1 cellular context compared by ENCODE assay signal in the genomic region with DNA sequence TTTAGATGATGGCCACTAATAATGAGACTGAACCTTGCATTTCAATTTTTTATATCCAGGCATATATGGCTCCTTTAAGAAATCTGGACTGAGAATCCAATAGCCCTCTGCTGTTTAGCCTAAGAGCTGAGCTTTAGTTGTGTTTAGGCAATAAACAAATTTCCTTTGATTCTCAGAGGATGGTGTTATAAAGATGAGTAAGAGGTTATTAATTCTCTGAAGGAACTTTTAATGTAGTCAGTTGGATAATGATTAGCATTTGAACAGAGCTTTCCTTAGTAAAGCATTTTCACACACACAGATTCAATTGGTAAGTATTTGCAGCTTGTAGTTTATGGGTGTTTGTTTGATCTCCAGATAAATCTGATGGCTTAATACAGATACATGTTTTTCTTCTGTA.
TF ChIP-seq lines count a peak whose summit lies in the region.

No MANE protein-coding gene starts in this region.

TF ChIP-seq in IMR-90, 13 proteins besides CTCF, POLR2A, EP300 and RAD21:
- TF ChIP-seq MAFK (IDR thresholded peaks at IDR 0.05; ENCODE audit: low read depth, low read length) = no peak
- no peak for TF ChIP-seq MXI1 (IDR thresholded peaks at IDR 0.05; ENCODE audit: borderline replicate concordance, low read depth, low read length)
- TF ChIP-seq CHD1 (IDR thresholded peaks at IDR 0.05; ENCODE audit: low read depth, low read length) = no peak
- TF ChIP-seq, protein P1, sequence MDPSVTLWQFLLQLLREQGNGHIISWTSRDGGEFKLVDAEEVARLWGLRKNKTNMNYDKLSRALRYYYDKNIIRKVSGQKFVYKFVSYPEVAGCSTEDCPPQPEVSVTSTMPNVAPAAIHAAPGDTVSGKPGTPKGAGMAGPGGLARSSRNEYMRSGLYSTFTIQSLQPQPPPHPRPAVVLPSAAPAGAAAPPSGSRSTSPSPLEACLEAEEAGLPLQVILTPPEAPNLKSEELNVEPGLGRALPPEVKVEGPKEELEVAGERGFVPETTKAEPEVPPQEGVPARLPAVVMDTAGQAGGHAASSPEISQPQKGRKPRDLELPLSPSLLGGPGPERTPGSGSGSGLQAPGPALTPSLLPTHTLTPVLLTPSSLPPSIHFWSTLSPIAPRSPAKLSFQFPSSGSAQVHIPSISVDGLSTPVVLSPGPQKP (IDR thresholded peaks at IDR 0.05; ENCODE audit: borderline replicate concordance, low read depth, low read length) = no peak
- no peak for TF ChIP-seq RFX5 (IDR thresholded peaks at IDR 0.05; ENCODE audit: low read depth, low read length)
- no peak for TF ChIP-seq MAZ (IDR thresholded peaks at IDR 0.05; ENCODE audit: borderline replicate concordance, low read depth, low read length)
- no peak for TF ChIP-seq CEBPB (IDR thresholded peaks at IDR 0.05; ENCODE audit: low read depth, low read length)
- no peak for TF ChIP-seq NFE2L2 (IDR thresholded peaks at IDR 0.05; ENCODE audit: low read depth, low read length)
- TF ChIP-seq FOS (IDR thresholded peaks at IDR 0.05; ENCODE audit: low read depth, low read length) = no peak
- no peak for TF ChIP-seq RCOR1 (IDR thresholded peaks at IDR 0.05; ENCODE audit: insufficient replicate concordance, low read length)
- no peak for TF ChIP-seq BHLHE40 (IDR thresholded peaks at IDR 0.05; ENCODE audit: low read depth, low read length)
- TF ChIP-seq, protein P2, sequence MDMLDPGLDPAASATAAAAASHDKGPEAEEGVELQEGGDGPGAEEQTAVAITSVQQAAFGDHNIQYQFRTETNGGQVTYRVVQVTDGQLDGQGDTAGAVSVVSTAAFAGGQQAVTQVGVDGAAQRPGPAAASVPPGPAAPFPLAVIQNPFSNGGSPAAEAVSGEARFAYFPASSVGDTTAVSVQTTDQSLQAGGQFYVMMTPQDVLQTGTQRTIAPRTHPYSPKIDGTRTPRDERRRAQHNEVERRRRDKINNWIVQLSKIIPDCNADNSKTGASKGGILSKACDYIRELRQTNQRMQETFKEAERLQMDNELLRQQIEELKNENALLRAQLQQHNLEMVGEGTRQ (IDR thresholded peaks at IDR 0.05; ENCODE audit: low read depth, low read length) = no peak
